ENCODE assay signal across 1 cellular context in genomic region chr20:41318271-41318649, GRCh38.
TF ChIP-seq lines count a peak whose summit lies in the region.

No MANE protein-coding gene starts in this region.

TF ChIP-seq in GM23338, 12 proteins besides CTCF, POLR2A, EP300 and RAD21 (continued from another document):
- no peak for TF ChIP-seq ZNF462 (CRISPR knock-in tag; IDR thresholded peaks at IDR 0.05)
- no peak for TF ChIP-seq POLR2AphosphoS5 (IDR thresholded peaks at IDR 0.05; ENCODE audit: low read depth)
- no peak for TF ChIP-seq EZH2 (IDR thresholded peaks at IDR 0.05; ENCODE audit: low read depth, unreplicated experiment)
- TF ChIP-seq EZH2phosphoT487 (IDR thresholded peaks at IDR 0.05; ENCODE audit: unreplicated experiment) = no peak
- no peak for TF ChIP-seq NANOG (IDR thresholded peaks at IDR 0.05; ENCODE audit: borderline replicate concordance)
- TF ChIP-seq JUNB (IDR thresholded peaks at IDR 0.05; ENCODE audit: unreplicated experiment) = no peak
